In the genomic region with DNA sequence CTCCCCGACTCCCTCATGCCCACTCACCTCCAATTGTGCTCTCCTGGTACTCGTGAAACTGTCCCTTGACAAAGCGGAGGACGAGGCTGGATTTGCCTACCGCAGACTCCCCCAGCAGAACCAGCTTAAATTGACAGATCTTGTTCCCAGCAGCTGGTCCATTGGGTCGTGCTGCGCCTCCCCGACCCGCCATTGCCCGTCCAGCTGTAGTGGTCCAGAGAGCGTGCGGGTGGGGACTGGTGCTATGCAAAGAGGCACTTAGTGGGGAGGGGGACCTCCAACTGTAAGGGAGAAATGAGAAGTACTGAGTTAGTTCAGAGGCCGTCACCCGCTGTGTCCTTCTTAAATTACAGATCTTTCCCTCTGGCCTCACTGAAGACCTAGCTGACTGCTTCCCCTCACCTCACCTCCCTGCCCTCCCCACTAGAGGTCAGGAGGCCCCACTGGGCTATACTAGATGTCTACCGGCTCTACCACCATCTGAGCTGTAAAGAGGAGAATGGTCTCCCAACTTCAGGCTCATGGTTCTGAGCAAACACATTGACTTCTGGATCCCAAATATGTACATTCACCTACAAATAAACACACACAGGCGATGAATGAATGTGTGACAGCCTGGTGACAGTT, we compare ENCODE assay signal across 12 cellular contexts. TPM values are rescaled to one million over a fixed set of nuclear protein-coding genes. Genes with fewer than 3 reads are reported as not detected.
A peak's percentile ranks its signal among the peaks of the same experiment; 100 is the strongest.
DNase-seq lines count a peak whose midpoint lies in the region; ATAC-seq and TF ChIP-seq lines count a peak whose summit lies in the region.
"Had no signal": no experiment of that assay in that cellular context is flagged by ENCODE, and none has a peak within 500 bp of the region (broad histone marks: within the 10 kb centered on the region; RNA-seq: fewer than 3 reads in every experiment).

No MANE protein-coding gene starts in this region.

- H2AFZ ChIP-seq in OCI-LY1 (ENCODE audit: low read length) (no peak overlapping the region), parathyroid adenoma (no peak overlapping the region)

- H3K36me3 ChIP-seq in OCI-LY1 (ENCODE audit: insufficient read depth, low read length) (peaks cover 47% of the 10 kb centered on the region), parathyroid adenoma (ENCODE audit: control insufficient read depth, insufficient read depth, low read length) (no peaks in the 10 kb centered on the region)

- no peaks in the 10 kb centered on the region for H3K9me3 Mint-ChIP-seq in CD14-positive monocyte

- H3K9me2 ChIP-seq in OCI-LY1 (ENCODE audit: low read depth, low read length), result no peaks in the 10 kb centered on the region

- TF ChIP-seq CTCF in CD14-positive monocyte (IDR thresholded peaks at IDR 0.05), result no peak
- TF ChIP-seq CTCF in OCI-LY1 (IDR thresholded peaks at IDR 0.05; ENCODE audit: low read length), result peak; percentile 38; the same call in 1 of the 2 replicates
- TF ChIP-seq CTCF in parathyroid adenoma (IDR thresholded peaks at IDR 0.05), result no peak

- intact Hi-C loops in CD14-positive monocyte (cut with micrococcal nuclease), result no loop called here

- H3K36me3 Mint-ChIP-seq in CD14-positive monocyte, result peaks cover 64 to 66% of the 10 kb centered on the region in 2 donors

- peaks cover 10% of the 10 kb centered on the region for H3K79me2 ChIP-seq in OCI-LY1 (ENCODE audit: insufficient read depth, low read length)
- H3K79me2 ChIP-seq in parathyroid adenoma, result peaks cover 12% of the 10 kb centered on the region

- H3K4me1 Mint-ChIP-seq in CD14-positive monocyte, result peaks cover 51% of the 10 kb centered on the region

- no peak for ATAC-seq in HG02623 (IDR thresholded peaks at IDR 0.05; ENCODE audit: unreplicated experiment)
- ATAC-seq: stimulated activated naive CD8-positive, alpha-beta T cell treated with anti-CD3 and anti-CD28 coated beads, Interleukin-15, Interleukin-2, amounts not matched to agents 100 U/mL and 50 U/mL, for 24 hours had no signal

- no peaks in the 10 kb centered on the region for H3K27me3 ChIP-seq in OCI-LY1 (ENCODE audit: insufficient read depth, low read length)
- H3K27me3 ChIP-seq in parathyroid adenoma (ENCODE audit: control insufficient read depth, insufficient read depth, low read length), result no peaks in the 10 kb centered on the region
- H3K27me3 ChIP-seq: SJSA1 had no signal

- H3K27me3 Mint-ChIP-seq in CD14-positive monocyte (ENCODE audit: low read depth in 3 of 3), result no peaks in the 10 kb centered on the region

- no peaks in the 10 kb centered on the region for H4K20me1 ChIP-seq in OCI-LY1 (ENCODE audit: insufficient read depth, low read length)

- DNase-seq in CD14-positive monocyte (ENCODE audit: low spot score) (no peak), dermis blood vessel endothelial cell (peak; percentile 24), H4 (ENCODE audit: low spot score) (no peak), NCI-H524 treated with DMSO at 0.1 percent for 48 hours (lab: John Stamatoyannopoulos, UW) (no peak), GM03348 (ENCODE audit: low spot score) (no peak)
- DNase-seq: activated CD4-positive, alpha-beta T cell treated with anti-CD3 and anti-CD28 coated beads for 48 hours; NCI-H446; stimulated activated naive CD8-positive, alpha-beta T cell treated with anti-CD3 and anti-CD28 coated beads, Interleukin-15, Interleukin-2, amounts not matched to agents 100 U/mL and 50 U/mL, for 24 hours had no signal

- peak overlapping the region in 6 of 7 donors; percentile 8 to 54 (median 38) for H3K27ac Mint-ChIP-seq in CD14-positive monocyte

- H3K9ac ChIP-seq in OCI-LY1 (ENCODE audit: low read length) (no peak overlapping the region), parathyroid adenoma (no peak overlapping the region)

- H3K9me3 ChIP-seq in OCI-LY1 (ENCODE audit: low read length), result no peaks in the 10 kb centered on the region
- H3K9me3 ChIP-seq in parathyroid adenoma (ENCODE audit: control insufficient read depth, low read length), result no peaks in the 10 kb centered on the region
- H3K9me3 ChIP-seq: SJSA1 had no signal

- H3K4me1 ChIP-seq in OCI-LY1 (ENCODE audit: insufficient read depth, low read length, severe bottlenecking) (peaks cover 49% of the 10 kb centered on the region), parathyroid adenoma (peaks cover 15% of the 10 kb centered on the region)

- H3K4me3 ChIP-seq in OCI-LY1 (ENCODE audit: low read depth, low read length, poor library complexity, severe bottlenecking) (no peak overlapping the region), parathyroid adenoma (ENCODE audit: low read depth, low read length) (no peak overlapping the region)
- H3K4me3 ChIP-seq: SJSA1 had no signal

- no peak overlapping the region for H3K4me3 Mint-ChIP-seq in CD14-positive monocyte

- peaks cover 24% of the 10 kb centered on the region; the same call in 1 of the 2 replicates for H3F3A ChIP-seq in OCI-LY1 (ENCODE audit: insufficient read depth, low read length)

- H3K4me2 ChIP-seq in OCI-LY1 (ENCODE audit: low read length) (no peak overlapping the region), parathyroid adenoma (ENCODE audit: low read length) (no peak overlapping the region)

- peak overlapping the region; percentile 98 for H3K27ac ChIP-seq in OCI-LY1 (ENCODE audit: low read depth, low read length, poor library complexity, severe bottlenecking)
- H3K27ac ChIP-seq in parathyroid adenoma, result peak overlapping the region; percentile 46
- H3K27ac ChIP-seq: SJSA1 had no signal

RNA-seq across cellular contexts. Expression of a gene that starts 7.8 kb away (rescaled TPM):
- not detected for polyA plus RNA-seq in CD14-positive monocyte
- 0.17 TPM in 1 of 2 replicates, not detected in the other for total RNA-seq in dermis blood vessel endothelial cell
- total RNA-seq in H4 (2014; rRNA removed; shearing (Covaris generic)), result not detected in 2 replicates
- total RNA-seq: SJSA1 had no signal

RNA-seq across cellular contexts. Expression of a gene that starts 9.3 kb away (rescaled TPM):
- 1 to 10 TPM; 1.9 to 2.0 TPM for polyA plus RNA-seq in CD14-positive monocyte
- 10.2 and 15.4 TPM in 2 replicates for total RNA-seq in dermis blood vessel endothelial cell
- total RNA-seq in H4 (2014; rRNA removed; shearing (Covaris generic)), result 7.5 and 16.7 TPM in 2 replicates

RNA-seq across cellular contexts. Expression of a gene that starts 17.9 kb away (rescaled TPM):
- polyA plus RNA-seq in CD14-positive monocyte, result 10 to 100 TPM; 13.2 to 16.0 TPM
- 6.9 and 10.6 TPM in 2 replicates for total RNA-seq in dermis blood vessel endothelial cell
- 7.5 and 7.7 TPM in 2 replicates for total RNA-seq in H4 (2014; rRNA removed; shearing (Covaris generic))

RNA-seq across cellular contexts. Expression of a gene that starts 24.4 kb away (rescaled TPM):
- polyA plus RNA-seq in CD14-positive monocyte, result 100 to 1,000 TPM; 165 to 171 TPM
- total RNA-seq in dermis blood vessel endothelial cell, result 82.2 and 136 TPM in 2 replicates
- total RNA-seq in H4 (2014; rRNA removed; shearing (Covaris generic)), result 67.3 and 79.9 TPM in 2 replicates

RNA-seq across cellular contexts. Expression of a gene that starts 32.1 kb away (rescaled TPM):
- polyA plus RNA-seq in CD14-positive monocyte, result under 1 TPM in 1 of 2 donors, not detected in 1; 0.09 TPM
- total RNA-seq in dermis blood vessel endothelial cell, result not detected in 2 replicates
- total RNA-seq in H4 (2014; rRNA removed; shearing (Covaris generic)), result 0.04 TPM in 1 of 2 replicates, not detected in the other
- total RNA-seq: SJSA1 had no signal
